In the genomic region with DNA sequence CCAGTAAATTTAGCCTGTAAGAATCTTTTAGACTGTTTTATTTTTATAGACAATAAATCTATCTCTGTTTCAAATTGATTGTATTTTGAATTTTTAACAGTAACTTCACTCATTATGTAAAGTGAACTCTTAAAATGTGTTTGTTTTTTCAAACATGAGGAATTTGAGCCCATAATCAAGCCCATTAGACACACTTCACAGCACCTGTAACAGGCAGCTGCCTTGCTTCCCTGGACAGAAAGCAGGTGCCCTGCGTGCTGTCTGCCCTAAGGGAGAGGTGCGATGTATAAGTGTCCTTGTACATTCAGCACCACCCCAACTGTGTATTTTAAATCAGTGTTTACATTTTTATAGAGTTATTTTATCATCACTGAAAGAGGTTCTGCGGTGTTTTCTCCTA, we compare ENCODE assay signal across 12 cellular contexts.
"Had no signal": no experiment of that assay in that cellular context is flagged by ENCODE, and none has a peak within 500 bp of the region (broad histone marks: within the 10 kb centered on the region; RNA-seq: fewer than 3 reads in every experiment).

No MANE protein-coding gene starts in this region.

- H3K4me1 Mint-ChIP-seq: activated naive CD4-positive, alpha-beta T cell treated with anti-CD3 and anti-CD28 coated beads, Interleukin-2, amount 10 ng/mL, durations not matched to agents 7 days and 5 days had no signal

- H3K27ac Mint-ChIP-seq: activated naive CD4-positive, alpha-beta T cell treated with anti-CD3 and anti-CD28 coated beads, Interleukin-2, amount 10 ng/mL, durations not matched to agents 7 days and 5 days; activated T-helper 2 cell treated with anti-CD3 and anti-CD28 coated beads, Interferon-gamma antibody, Interleukin-2, Interleukin-4, amounts not matched to agents 10 μg/mL and 5 μg/mL and 100 μg/mL, durations not matched to agents 14 hours and 24 hours and 36 hours had no signal

- DNase-seq: activated CD4-positive, CD25-positive, alpha-beta regulatory T cell; activated naive CD4-positive, alpha-beta T cell treated with anti-CD3 and anti-CD28 coated beads, Interleukin-2, amount 10 ng/mL, durations not matched to agents 7 days and 5 days; effector CD4-positive, alpha-beta T cell; foreskin melanocyte; left lung; mesendoderm; occipital lobe; sigmoid colon; stimulated activated CD4-positive, alpha-beta T cell treated with anti-CD3 and anti-CD28 coated beads, Interleukin-2, amount 100 ng/mL, for 24 hours; stimulated activated naive CD4-positive, alpha-beta T cell treated with Interleukin-2 at 50 U/mL for 16 hours had no signal

- H3K27me3 Mint-ChIP-seq: activated naive CD4-positive, alpha-beta T cell treated with anti-CD3 and anti-CD28 coated beads, Interleukin-2, amount 10 ng/mL, durations not matched to agents 7 days and 5 days had no signal

- H3K4me3 Mint-ChIP-seq: activated naive CD4-positive, alpha-beta T cell treated with anti-CD3 and anti-CD28 coated beads, Interleukin-2, amount 10 ng/mL, durations not matched to agents 7 days and 5 days; nephron had no signal
